In the genomic region with DNA sequence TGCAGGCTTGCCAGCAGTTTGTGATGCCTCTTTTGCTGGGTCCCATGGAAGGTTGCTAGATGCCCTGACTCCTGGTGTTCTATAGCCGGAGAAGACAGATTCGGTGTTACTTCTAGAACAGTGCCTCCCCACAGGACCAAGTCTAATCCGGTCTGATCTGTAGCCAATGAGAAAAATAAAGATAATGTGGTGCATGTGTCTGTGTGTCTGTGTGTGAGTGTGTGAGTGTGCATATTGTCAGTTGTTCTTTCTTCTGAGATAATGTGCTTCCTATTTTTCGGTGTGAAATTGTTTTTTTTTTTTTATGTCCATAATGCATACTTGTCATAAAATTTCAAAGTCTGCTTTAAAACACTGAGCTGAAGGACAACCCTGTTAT, we compare ENCODE assay signal across 26 cellular contexts. TPM values are rescaled to one million over a fixed set of nuclear protein-coding genes. Genes with fewer than 3 reads are reported as not detected.
DNase-seq lines count a peak whose midpoint lies in the region; ATAC-seq, FAIRE-seq and TF ChIP-seq lines count a peak whose summit lies in the region.
"Had no signal": no experiment of that assay in that cellular context is flagged by ENCODE, and none has a peak within 500 bp of the region (broad histone marks: within the 10 kb centered on the region; RNA-seq: fewer than 3 reads in every experiment).

No MANE protein-coding gene starts in this region.

- BruUV-seq in GM12878 (replicated peaks; lab: Mats Ljungman, UMichigan) = no TSS peak

- no peak overlapping the region for H4K8ac ChIP-seq in H9 (replicated peaks; ENCODE audit: insufficient read length, low read depth, low read length)

- FAIRE-seq in GM12878 (lab: Jason Lieb, UNC) = no peak

- H3K9me3 ChIP-seq in H9 (ENCODE audit: control insufficient read depth, low read depth, low read length) = no peaks in the 10 kb centered on the region
- no peaks in the 10 kb centered on the region for H3K9me3 ChIP-seq in GM12878 (replicated peaks; ENCODE audit: control insufficient read depth, insufficient read depth, low read length)
- H3K9me3 ChIP-seq in transverse colon = no peaks in the 10 kb centered on the region
- H3K9me3 ChIP-seq in heart left ventricle = no peaks in the 10 kb centered on the region
- H3K9me3 ChIP-seq: left ventricle myocardium inferior, upper lobe of right lung had no signal

- ATAC-seq in GM12878 (no peak), left colon (peak; percentile 64), heart left ventricle (no peak)
- ATAC-seq: activated naive CD4-positive, alpha-beta T cell treated with anti-CD3 and anti-CD28 coated beads, Interleukin-2, amount 50 U/mL, for 72 hours; natural killer cell; T-helper 17 cell had no signal

- intact Hi-C loops in GM12878 (cut with micrococcal nuclease; ENCODE audit: unreplicated experiment) = no loop called here
- intact Hi-C loops in left colon (cut with DNase I, micrococcal nuclease) = no loop called here
- intact Hi-C loops in transverse colon (cut with DNase I; ENCODE audit: low total_unique reads) = no loop called here
- intact Hi-C loops in heart left ventricle (cut with DNase I) = loop anchor here in 2 of 10 donors (10.0 kb wide), 1 partner anchor 80 kb away; no protein-coding TSS in a partner anchor

- H3K9ac ChIP-seq in H9 (ENCODE audit: extremely low read depth, insufficient read length, low read length) (no peak overlapping the region), GM12878 (ENCODE audit: control insufficient read depth, insufficient read depth, low read length) (no peak overlapping the region)

- whole genome bisulfite sequencing in H9 (ENCODE audit: extremely low coverage, insufficient read length, low lambda C conversion rate) = no CpG with 5 or more reads among the region's 4 CpGs
- 86% methylated on average over 4 of the region's 4 CpGs for WGBS in GM12878 (ENCODE audit: insufficient coverage, insufficient replicate concordance, low lambda C conversion rate, missing lambda C conversion rate)
- whole genome bisulfite sequencing in transverse colon (ENCODE audit: low coverage in 1 of 2), 2 donors = 48 to 60% methylated on average over 1 to 4 of the region's 4 CpGs
- WGBS in heart left ventricle, 4 donors = 80 to 83% (median 82%) methylated on average over 4 of the region's 4 CpGs

- H3K27ac Mint-ChIP-seq in H9 (no peak overlapping the region), chondrocyte (ENCODE audit: unreplicated experiment) (no peak overlapping the region)
- H3K27ac Mint-ChIP-seq: activated naive CD4-positive, alpha-beta T cell treated with anti-CD3 and anti-CD28 coated beads, Interleukin-2, amount 50 U/mL, for 72 hours; natural killer cell; T-helper 17 cell had no signal

- no peak overlapping the region for H2AK5ac ChIP-seq in H9 (ENCODE audit: insufficient read length, low read length)

- peak overlapping the region; percentile 26 for H3K23ac ChIP-seq in H9 (ENCODE audit: insufficient read length, low read depth, low read length)

- H3K4me1 Mint-ChIP-seq in H9 (no peaks in the 10 kb centered on the region), chondrocyte (ENCODE audit: low read depth) (peaks cover 24% of the 10 kb centered on the region)

- H2BK15ac ChIP-seq in H9 (ENCODE audit: low read depth, low read length) = no peak overlapping the region

- H3K27ac ChIP-seq in H9 (ENCODE audit: insufficient read length, low read depth, low read length) (no peak overlapping the region), GM12878 (ENCODE audit: control insufficient read depth, insufficient read depth) (no peak overlapping the region), transverse colon (peak overlapping the region; percentile 72 to 80 (median 76)), heart left ventricle (peak overlapping the region in 1 of 12 donors; percentile 36)
- H3K27ac ChIP-seq: left ventricle myocardium inferior, SK-N-MC, upper lobe of right lung had no signal

- no peak overlapping the region for H3T11ph ChIP-seq in H9 (ENCODE audit: low read length)

- no peak overlapping the region for H2AFZ ChIP-seq in H9 (ENCODE audit: low read length)
- no peak overlapping the region for H2AFZ ChIP-seq in GM12878 (ENCODE audit: control insufficient read depth, low read depth, low read length)

- H3K79me1 ChIP-seq in H9 (ENCODE audit: insufficient read depth, low read depth, low read length, poor library complexity, severe bottlenecking) = no peaks in the 10 kb centered on the region

- H3K27me3 ChIP-seq in H9 (ENCODE audit: insufficient read depth, low read length) = no peaks in the 10 kb centered on the region
- no peaks in the 10 kb centered on the region for H3K27me3 ChIP-seq in GM12878 (replicated peaks in 1 of 2; ENCODE audit: control insufficient read depth in 2 of 2, insufficient read depth in 2 of 2, low read length in 1 of 2)
- no peaks in the 10 kb centered on the region for H3K27me3 ChIP-seq in transverse colon
- H3K27me3 ChIP-seq in heart left ventricle = no peaks in the 10 kb centered on the region
- H3K27me3 ChIP-seq: dorsolateral prefrontal cortex, upper lobe of right lung had no signal

- H3K9me3 Mint-ChIP-seq in H9 (no peaks in the 10 kb centered on the region), chondrocyte (ENCODE audit: low read depth) (peaks cover 5% of the 10 kb centered on the region)
- H3K9me3 Mint-ChIP-seq: activated naive CD4-positive, alpha-beta T cell treated with anti-CD3 and anti-CD28 coated beads, Interleukin-2, amount 50 U/mL, for 72 hours; natural killer cell had no signal

- no peak overlapping the region for H3K4me2 ChIP-seq in H9 (ENCODE audit: insufficient read depth, insufficient read length, low read length)
- H3K4me2 ChIP-seq in GM12878 (ENCODE audit: control insufficient read depth, insufficient read depth) = no peak overlapping the region

- no peaks in the 10 kb centered on the region for H3K36me3 ChIP-seq in GM12878 (ENCODE audit: control insufficient read depth in 2 of 2, insufficient read depth in 2 of 2, low read length in 1 of 2)
- H3K36me3 ChIP-seq in transverse colon = no peaks in the 10 kb centered on the region
- H3K36me3 ChIP-seq in heart left ventricle = no peaks in the 10 kb centered on the region
- H3K36me3 ChIP-seq: left ventricle myocardium inferior, upper lobe of right lung had no signal

- H4K5ac ChIP-seq in H9 (ENCODE audit: insufficient read length, low read depth, low read length) = no peak overlapping the region

- H3K4ac ChIP-seq in H9 (ENCODE audit: low read depth, low read length) = no peak overlapping the region

- no peak overlapping the region for H2BK20ac ChIP-seq in H9 (ENCODE audit: low read depth, low read length, poor library complexity, severe bottlenecking)

- no peak overlapping the region for H3K4me3 ChIP-seq in GM12878
- H3K4me3 ChIP-seq in transverse colon = no peak overlapping the region
- H3K4me3 ChIP-seq in heart left ventricle = no peak overlapping the region
- H3K4me3 ChIP-seq: dorsolateral prefrontal cortex, left ventricle myocardium inferior, SK-N-MC, upper lobe of right lung had no signal

- CTCF ChIA-PET in GM12878 (lab: Yijun Ruan, JAX) = interaction anchor here (1.3 kb wide), 2 partner anchors 9 to 98 kb away, joined by 3 to 4 read pairs; no protein-coding TSS in a partner anchor

- H4K20me1 ChIP-seq in H9 (ENCODE audit: control insufficient read depth, insufficient read depth, insufficient read length) (no peaks in the 10 kb centered on the region), GM12878 (ENCODE audit: control insufficient read depth, insufficient read depth) (no peaks in the 10 kb centered on the region)

- no peaks in the 10 kb centered on the region for H3K23me2 ChIP-seq in H9 (ENCODE audit: insufficient read length, low read depth, low read length, poor library complexity, severe bottlenecking)

- H3K4me3 Mint-ChIP-seq in H9 (no peak overlapping the region), chondrocyte (ENCODE audit: unreplicated experiment) (no peak overlapping the region)
- H3K4me3 Mint-ChIP-seq: natural killer cell, T-helper 17 cell had no signal

- RAD21 ChIA-PET in GM12878 (lab: Charles Lee; ENCODE audit: unreplicated experiment) = interaction anchor here (0.7 to 1.3 kb wide), 3 partner anchors 12 to 18 kb away, joined by 3 read pairs; no protein-coding TSS in a partner anchor

- H3K36me3 Mint-ChIP-seq in H9 (ENCODE audit: insufficient read depth in 1 of 3, low read depth in 3 of 3) (no peaks in the 10 kb centered on the region), chondrocyte (ENCODE audit: low read depth) (peaks cover 1% of the 10 kb centered on the region)
- H3K36me3 Mint-ChIP-seq: activated naive CD4-positive, alpha-beta T cell treated with anti-CD3 and anti-CD28 coated beads, Interleukin-2, amount 50 U/mL, for 72 hours; natural killer cell had no signal

- DNase-seq in H9 (no peak), GM12878 (ENCODE audit: low read depth, low spot score) (no peak), left colon (peak in 1 of 2 donors; percentile 43), transverse colon (peak; percentile 51), iPS-NIHi7 (ENCODE audit: extremely low spot score) (no peak), heart left ventricle (no peak), NCI-H2196 (lab: John Stamatoyannopoulos, UW; ENCODE audit: unreplicated experiment) (no peak), chondrocyte (ENCODE audit: low spot score) (no peak)
- DNase-seq: activated CD4-positive, alpha-beta T cell treated with anti-CD3 and anti-CD28 coated beads for 48 hours; anterior cingulate cortex; caudate nucleus; CD4-positive, CD25-positive, alpha-beta regulatory T cell; dorsolateral prefrontal cortex; glutamatergic neuron; GOT3; left ventricle myocardium inferior; natural killer cell; NCI-H1048; NCI-H187; NCI-H2227 treated with DMSO at 0.1 percent for 48 hours; NCI-H69; posterior cingulate gyrus; T-helper 17 cell; upper lobe of right lung had no signal

- in situ Hi-C loops in GM12878 (cut with MboI) (no loop called here), transverse colon (cut with MboI; ENCODE audit: low pct_ligation_motif_present in 1 of 4, low pct_unique_long_range_greater_than_20kb in 1 of 4, low sequenced_read_pairs in 3 of 4) (loop anchor here in 1 of 4 donors (25.0 kb wide), 1 partner anchor 308 kb away; no protein-coding TSS in a partner anchor)

- H3K56ac ChIP-seq in H9 (ENCODE audit: insufficient read length, low read depth, low read length) = no peak overlapping the region

- SMC1A ChIA-PET in GM12878 (lab: Charles Lee; ENCODE audit: uncharacterized antibody, unreplicated experiment) = interaction anchor here (0.7 to 2.2 kb wide), 11 partner anchors 14 to 92 kb away, joined by 3 to 8 read pairs (median 4); no protein-coding TSS in a partner anchor

- H3K27me3 Mint-ChIP-seq in H9 (ENCODE audit: low read depth) (no peaks in the 10 kb centered on the region), chondrocyte (ENCODE audit: low read depth) (no peaks in the 10 kb centered on the region)
- H3K27me3 Mint-ChIP-seq: CD4-positive, CD25-positive, alpha-beta regulatory T cell; T-helper 17 cell had no signal

- H2BK5ac ChIP-seq in H9 (ENCODE audit: insufficient read length, low read length) = no peak overlapping the region

- no peak for TF ChIP-seq RAD21 in GM12878 (IDR thresholded peaks at IDR 0.05; ENCODE audit: insufficient read depth, low read depth, low read length)

- POLR2A ChIA-PET in GM12878 (lab: Charles Lee) = interaction anchor here (1.0 kb wide), 1 partner anchor 9 kb away, joined by 6 read pairs; no protein-coding TSS in a partner anchor

- TF ChIP-seq POLR2A in GM12878 (IDR thresholded peaks at IDR 0.05; ENCODE audit: low read depth, low read length) = no peak
- TF ChIP-seq POLR2A in transverse colon (IDR thresholded peaks at IDR 0.05) = no peak
- no peak for TF ChIP-seq POLR2A in heart left ventricle (IDR thresholded peaks at IDR 0.05)

- no peak overlapping the region for H3K18ac ChIP-seq in H9 (ENCODE audit: insufficient read length, low read depth, low read length)

- H3K14ac ChIP-seq in H9 (ENCODE audit: insufficient read depth, low read length) = no peak overlapping the region

- no peaks in the 10 kb centered on the region for H3K79me2 ChIP-seq in H9 (ENCODE audit: insufficient read depth, low read length)
- no peaks in the 10 kb centered on the region for H3K79me2 ChIP-seq in GM12878 (ENCODE audit: control insufficient read depth, insufficient read depth, low read length)

- TF ChIP-seq EP300 in GM12878 (IDR thresholded peaks at IDR 0.05; ENCODE audit: borderline replicate concordance in 1 of 2, control insufficient read depth in 1 of 2, low read depth in 2 of 2, low read length in 2 of 2) (no peak), transverse colon (IDR thresholded peaks at IDR 0.05; ENCODE audit: low read depth) (no peak)

- H3K4me1 ChIP-seq in H9 (ENCODE audit: insufficient read depth, low read length) (no peaks in the 10 kb centered on the region), GM12878 (ENCODE audit: control insufficient read depth, insufficient read depth, low read length) (no peaks in the 10 kb centered on the region), transverse colon (peaks cover 0 to 38% (median 30%) of the 10 kb centered on the region in 4 donors), heart left ventricle (peaks cover 0 to 46% (median 17%) of the 10 kb centered on the region in 12 donors)

- H2BK120ac ChIP-seq in H9 (ENCODE audit: low read depth, low read length, poor library complexity, severe bottlenecking) = no peak overlapping the region

- H2BK12ac ChIP-seq in H9 (ENCODE audit: insufficient read length, low read depth, low read length) = no peak overlapping the region

- H4K91ac ChIP-seq in H9 (ENCODE audit: insufficient read length, low read depth, low read length) = no peak overlapping the region

- no peak for TF ChIP-seq CTCF in H9 (conservative IDR thresholded peaks at IDR 0.05)
- TF ChIP-seq CTCF in GM12878 (IDR thresholded peaks at IDR 0.05 in 2 of 3, conservative IDR thresholded peaks at IDR 0.05 in 1 of 3; ENCODE audit: control insufficient read depth in 2 of 3, extremely low read depth in 1 of 3, insufficient read depth in 1 of 3, low read depth in 3 of 3, low read length in 3 of 3) = no peak
- no peak for TF ChIP-seq CTCF in transverse colon (IDR thresholded peaks at IDR 0.05)
- TF ChIP-seq CTCF in heart left ventricle (IDR thresholded peaks at IDR 0.05) = no peak
- no peak for TF ChIP-seq CTCF in chondrocyte (IDR thresholded peaks at IDR 0.05)

RNA-seq across cellular contexts. Expression of a gene that starts 29.7 kb away (rescaled TPM):
- total RNA-seq in H9 (2021) = 16.5 and 17.1 TPM in 2 replicates
- total RNA-seq in GM12878 (2013; cell fraction: nucleolus; rRNA removed) = 35.6 and 39.6 TPM in 2 replicates
- total RNA-seq in GM12878 (2014; rRNA removed) = 20.1 and 20.4 TPM in 2 replicates
- 10.2 and 11.8 TPM in 2 replicates for total RNA-seq in GM12878 (2014; rRNA removed; fragmentation: Illumina TruSeq; extraction: Trizol)
- total RNA-seq in GM12878 (2021) = 16.1 and 16.8 TPM in 2 replicates
- polyA plus RNA-seq in GM12878 (2011; ENCODE audit: low read depth) = 2.0 TPM
- 9.3 and 15.3 TPM in 2 replicates for polyA plus RNA-seq in GM12878 (2011; rRNA removed)
- polyA plus RNA-seq in GM12878 (2011; cell fraction: cytosol; rRNA removed) = 3.2 and 3.8 TPM in 2 replicates
- 4.7 and 4.9 TPM in 2 replicates for polyA plus RNA-seq in GM12878 (2011; cell fraction: nucleus; rRNA removed)
- 5.0 and 5.9 TPM in 2 replicates for polyA plus RNA-seq in GM12878 (2012)
- polyA plus RNA-seq in GM12878 (2014; fragmentation: Illumina TruSeq; extraction: Trizol) = 10.5 and 12.9 TPM in 2 replicates
- 1 to 10 TPM; 3.1 to 4.0 TPM for polyA plus RNA-seq in GM12878 (2014; fragmentation: Nextera tagmentation; extraction: Ambion mirVana)
- polyA plus RNA-seq in GM12878 (2014; rRNA removed) = 9.6 and 9.7 TPM in 2 replicates
- polyA plus RNA-seq in GM12878 (2016; fragmentation: Nextera tagmentation; extraction: Ambion mirVana) = 1 to 10 TPM; 1.2 to 1.6 TPM
- polyA minus RNA-seq in GM12878 (2011; rRNA and poly(A)+ RNA removed) = 5.7 and 8.9 TPM in 2 replicates
- 4.8 and 4.9 TPM in 2 replicates for polyA minus RNA-seq in GM12878 (2011; cell fraction: cytosol; rRNA and poly(A)+ RNA removed)
- 19.3 and 41.0 TPM in 2 replicates for polyA minus RNA-seq in GM12878 (2011; cell fraction: nucleus; rRNA and poly(A)+ RNA removed)
- 10 to 100 TPM; 50.3 TPM for total RNA-seq in left colon
- total RNA-seq in transverse colon = 10 to 100 TPM; 60.8 to 83.0 (median 69.6) TPM
- 10 to 100 TPM in 6 of 9 donors, 1 to 10 TPM in 3; 7.3 to 15.2 (median 10.9) TPM for total RNA-seq in heart left ventricle
- 1 to 10 TPM; 2.7 to 6.1 TPM for polyA plus RNA-seq in heart left ventricle
- 4.8 to 5.3 TPM (median 5.1 TPM) in 3 replicates for total RNA-seq in chondrocyte

Comparison
In these comparisons a context has a peak if more than half of its experiments do, and no peak if none do; other contexts are left out.
1. H3K27ac ChIP-seq: peak in transverse colon (4 of 4); none in H9 (single experiment) and GM12878 (single experiment).